In genomic region chr11:107833926-107834325, GRCh38 we compare ENCODE assay signal across 6 cellular contexts. TPM values are rescaled to one million over a fixed set of nuclear protein-coding genes. Genes with fewer than 3 reads are reported as not detected.
DNase-seq lines count a peak whose midpoint lies in the region; ATAC-seq and TF ChIP-seq lines count a peak whose summit lies in the region.
"Not testable (repeated sequence)": the region's sequence is repeated elsewhere in the genome, so short reads cannot be mapped to it uniquely, and the experiment has no call there.

No MANE protein-coding gene starts in this region.

- H3K79me1 ChIP-seq in H9 (ENCODE audit: insufficient read depth, low read depth, low read length, poor library complexity, severe bottlenecking) = not testable (repeated sequence)

- not testable (repeated sequence) for H3K27me3 Mint-ChIP-seq in Calu3 (ENCODE audit: unreplicated experiment)
- H3K27me3 Mint-ChIP-seq in H9 (ENCODE audit: low read depth) (peaks cover 26% of the 10 kb centered on the region), WTC11 (ENCODE audit: low read depth) (peaks cover 43% of the 10 kb centered on the region)

- peak overlapping the region; percentile 4 for H3K27ac Mint-ChIP-seq in Calu3 (ENCODE audit: unreplicated experiment)
- not testable (repeated sequence) for H3K27ac Mint-ChIP-seq in H9, WTC11

- WGBS in H9 (ENCODE audit: extremely low coverage, insufficient read length, low lambda C conversion rate) = no CpG with 5 or more reads among the region's 6 CpGs
- WGBS in hepatocyte (ENCODE audit: low lambda C conversion rate, missing lambda C conversion rate) = 21% methylated on average over 6 of the region's 6 CpGs

- intact Hi-C loops in Calu3 (cut with micrococcal nuclease; ENCODE audit: unreplicated experiment); PC-9 (cut with micrococcal nuclease; ENCODE audit: unreplicated experiment); left colon (cut with DNase I, micrococcal nuclease): not testable (repeated sequence)

- H3K36me3 Mint-ChIP-seq in Calu3 (ENCODE audit: insufficient read depth, unreplicated experiment); H9 (ENCODE audit: insufficient read depth in 1 of 3, low read depth in 3 of 3); WTC11: not testable (repeated sequence)

- H3K14ac ChIP-seq in H9 (ENCODE audit: insufficient read depth, low read length) = not testable (repeated sequence)

- H3F3A ChIP-seq in PC-9 (ENCODE audit: insufficient read depth, low read depth) = peaks cover 34% of the 10 kb centered on the region

- H3T11ph ChIP-seq in H9 (ENCODE audit: low read length) = not testable (repeated sequence)

- not testable (repeated sequence) for H3K9me3 Mint-ChIP-seq in Calu3 (ENCODE audit: low read depth, unreplicated experiment); H9; WTC11

- H3K4me2 ChIP-seq in H9 (ENCODE audit: insufficient read depth, insufficient read length, low read length); PC-9: not testable (repeated sequence)
- H3K4me2 ChIP-seq in hepatocyte = peak overlapping the region; percentile 19

- H3K23me2 ChIP-seq in H9 (ENCODE audit: insufficient read length, low read depth, low read length, poor library complexity, severe bottlenecking) = not testable (repeated sequence)

- H2AK5ac ChIP-seq in H9 (ENCODE audit: insufficient read length, low read length) = not testable (repeated sequence)

- H3K23ac ChIP-seq in H9 (ENCODE audit: insufficient read length, low read depth, low read length) = not testable (repeated sequence)

- not testable (repeated sequence) for H3K4me3 Mint-ChIP-seq in Calu3 (ENCODE audit: low read depth, unreplicated experiment)
- H3K4me3 Mint-ChIP-seq in H9 (peak overlapping the region; percentile 12 to 15; a peak in 2 of 5 replicates), WTC11 (peak overlapping the region; percentile 32)

- H3K36me3 ChIP-seq in PC-9 (ENCODE audit: low read depth); hepatocyte (replicated peaks; ENCODE audit: insufficient read depth, low read depth): not testable (repeated sequence)

- not testable (repeated sequence) for H4K5ac ChIP-seq in H9 (ENCODE audit: insufficient read length, low read depth, low read length)

- H2BK5ac ChIP-seq in H9 (ENCODE audit: insufficient read length, low read length) = not testable (repeated sequence)

- H3K27me3 ChIP-seq in H9 (ENCODE audit: insufficient read depth, low read length); PC-9 (ENCODE audit: insufficient read depth, low read depth); hepatocyte: not testable (repeated sequence)

- not testable (repeated sequence) for H2AFZ ChIP-seq in H9 (ENCODE audit: low read length); PC-9
- peak overlapping the region; percentile 20 for H2AFZ ChIP-seq in hepatocyte

- not testable (repeated sequence) for H2BK15ac ChIP-seq in H9 (ENCODE audit: low read depth, low read length)

- not testable (repeated sequence) for H3K18ac ChIP-seq in H9 (ENCODE audit: insufficient read length, low read depth, low read length)

- not testable (repeated sequence) for H3K79me2 ChIP-seq in H9 (ENCODE audit: insufficient read depth, low read length)
- peaks cover 99% of the 10 kb centered on the region for H3K79me2 ChIP-seq in PC-9 (ENCODE audit: low read depth)
- peaks cover 15% of the 10 kb centered on the region for H3K79me2 ChIP-seq in hepatocyte

- POLR2A ChIA-PET in PC-9 (lab: Charles Lee; ENCODE audit: unreplicated experiment); WTC11 (lab: Charles Lee): not testable (repeated sequence)

- not testable (repeated sequence) for TF ChIP-seq CTCF in Calu3 (IDR thresholded peaks at IDR 0.05; ENCODE audit: unreplicated experiment); H9 (conservative IDR thresholded peaks at IDR 0.05); PC-9 (conservative IDR thresholded peaks at IDR 0.05); WTC11 (IDR thresholded peaks at IDR 0.05); hepatocyte (IDR thresholded peaks at IDR 0.05; ENCODE audit: poor library complexity)

- H4K8ac ChIP-seq in H9 (replicated peaks; ENCODE audit: insufficient read length, low read depth, low read length) = not testable (repeated sequence)

- H3K4me1 Mint-ChIP-seq in Calu3 (ENCODE audit: low read depth, unreplicated experiment) = peaks cover 43% of the 10 kb centered on the region
- peaks cover 24 to 38% of the 10 kb centered on the region in 2 experiments for H3K4me1 Mint-ChIP-seq in H9
- H3K4me1 Mint-ChIP-seq in WTC11 = peaks cover 45% of the 10 kb centered on the region

- not testable (repeated sequence) for H3K9me3 ChIP-seq in H9 (ENCODE audit: control insufficient read depth, low read depth, low read length); PC-9 (ENCODE audit: insufficient read depth, low read depth); hepatocyte (ENCODE audit: low read depth)

- not testable (repeated sequence) for H2BK12ac ChIP-seq in H9 (ENCODE audit: insufficient read length, low read depth, low read length)

- CTCF ChIA-PET in Calu3 (lab: Charles Lee); PC-9 (lab: Charles Lee); WTC11 (lab: Charles Lee): not testable (repeated sequence)

- H3K4me3 ChIP-seq in PC-9, hepatocyte: not testable (repeated sequence)

- ATAC-seq in WTC11 (peak; percentile 70), left colon (peak; percentile 20)

- not testable (repeated sequence) for H4K20me1 ChIP-seq in H9 (ENCODE audit: control insufficient read depth, insufficient read depth, insufficient read length); PC-9 (ENCODE audit: insufficient read depth); hepatocyte (ENCODE audit: insufficient read depth, poor library complexity, severe bottlenecking)

- not testable (repeated sequence) for H4K91ac ChIP-seq in H9 (ENCODE audit: insufficient read length, low read depth, low read length)

- H3K56ac ChIP-seq in H9 (ENCODE audit: insufficient read length, low read depth, low read length) = not testable (repeated sequence)

- not testable (repeated sequence) for H2BK120ac ChIP-seq in H9 (ENCODE audit: low read depth, low read length, poor library complexity, severe bottlenecking)

- not testable (repeated sequence) for H3K9me2 ChIP-seq in PC-9 (ENCODE audit: insufficient read depth); hepatocyte (replicated peaks; ENCODE audit: insufficient read depth)

- not testable (repeated sequence) for H3K4ac ChIP-seq in H9 (ENCODE audit: low read depth, low read length)

- not testable (repeated sequence) for H2BK20ac ChIP-seq in H9 (ENCODE audit: low read depth, low read length, poor library complexity, severe bottlenecking)

- not testable (repeated sequence) for H3K9ac ChIP-seq in H9 (ENCODE audit: extremely low read depth, insufficient read length, low read length)

- H3K4me1 ChIP-seq in H9 (ENCODE audit: insufficient read depth, low read length); hepatocyte (ENCODE audit: insufficient read depth): not testable (repeated sequence)
- H3K4me1 ChIP-seq in PC-9 (replicated peaks; ENCODE audit: insufficient read depth) = peaks cover 70% of the 10 kb centered on the region

- not testable (repeated sequence) for DNase-seq in Calu3; PC-9; WTC11 (ENCODE audit: low spot score); hepatocyte (ENCODE audit: low spot score); left colon
- peak; percentile 33 for DNase-seq in H9

- not testable (repeated sequence) for H3K27ac ChIP-seq in H9 (ENCODE audit: insufficient read length, low read depth, low read length); hepatocyte
- peak overlapping the region; percentile 10; the same call in 1 of the 2 replicates for H3K27ac ChIP-seq in PC-9

- BruUV-seq in Calu3 (replicated peaks; lab: Mats Ljungman, UMichigan); PC-9 (replicated peaks; lab: Mats Ljungman, UMichigan): not testable (repeated sequence)

RNA-seq across cellular contexts. Expression of gene SLC35F2, which starts 24.7 kb away (rescaled TPM):
- total RNA-seq in Calu3 (2022) (24.4 and 34.5 TPM in 2 replicates), H9 (2021) (22.7 and 24.0 TPM in 2 replicates), PC-9 (2021) (24.9 and 35.7 TPM in 2 replicates), WTC11 (2021) (22.0 to 27.1 TPM (median 22.8 TPM) in 3 replicates), hepatocyte (14.8 and 14.9 TPM in 2 replicates), left colon (10 to 100 TPM; 32.9 to 33.2 TPM)
- polyA plus RNA-seq in hepatocyte = 13.0 and 16.1 TPM in 2 replicates
